8 cellular contexts compared by ENCODE assay signal in the genomic region with DNA sequence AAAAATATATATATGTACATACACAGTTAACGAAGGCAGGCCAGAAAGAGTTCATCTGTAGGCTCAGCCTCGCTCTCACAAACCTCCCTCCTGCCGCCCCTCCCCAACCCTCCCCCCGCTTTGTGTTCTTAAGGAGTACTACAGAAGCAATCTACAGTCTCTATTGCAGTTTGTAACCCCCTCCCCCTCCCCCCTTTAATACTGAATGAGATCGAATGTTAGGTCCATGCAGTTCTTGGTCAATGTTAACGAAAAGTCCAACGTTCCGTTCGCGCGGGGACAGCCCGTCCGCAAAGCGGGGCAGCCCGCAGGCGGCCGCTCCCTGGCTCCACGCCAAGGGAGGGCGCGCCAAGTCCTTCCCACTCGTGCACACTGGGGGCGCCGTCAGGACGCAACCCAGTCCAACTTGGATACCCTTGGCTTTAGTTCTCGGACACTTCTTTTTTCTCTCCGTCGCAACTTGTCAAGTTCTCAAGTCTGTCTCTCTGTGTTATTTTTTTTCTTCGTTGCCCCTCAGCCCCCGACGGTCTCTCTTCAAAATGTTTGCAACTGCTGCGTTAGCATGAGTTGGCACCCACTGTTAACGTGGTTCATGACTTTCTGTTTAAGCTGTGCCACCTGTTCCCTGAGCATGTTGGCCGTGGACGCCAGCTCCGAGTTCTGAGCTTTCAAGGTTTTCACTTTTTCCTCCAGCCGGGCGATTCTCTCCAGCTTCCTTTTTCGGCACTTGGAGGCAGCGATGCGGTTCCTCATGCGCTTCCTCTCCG.
A peak's percentile ranks its signal among the peaks of the same experiment; 100 is the strongest.
DNase-seq lines count a peak whose midpoint lies in the region; ATAC-seq and TF ChIP-seq lines count a peak whose summit lies in the region.

No MANE protein-coding gene starts in this region.

- peak overlapping the region; percentile 98 for H3K27ac ChIP-seq in cingulate gyrus (ENCODE audit: low read depth, low read length)

- DNase-seq in NCI-H2029 treated with DMSO at 0.1 percent for 48 hours (lab: John Stamatoyannopoulos, UW) (peak; percentile 97), left kidney (ENCODE audit: low read depth, low spot score) (peak; percentile 92)
- peak; percentile 47 for DNase-seq in activated CD4-positive, CD25-positive, alpha-beta regulatory T cell treated with anti-CD3 and anti-CD28 coated beads, Interleukin-2, amount 50 U/mL, for 72 hours
- DNase-seq in stimulated activated CD4-positive, alpha-beta T cell treated with anti-CD3 and anti-CD28 coated beads, Interleukin-2, amount 100 ng/mL, for 4 hours (ENCODE audit: low read depth), result peak; percentile 17

- peak; percentile 74 for TF ChIP-seq CTCF in GM12872 (IDR thresholded peaks at IDR 0.05; ENCODE audit: insufficient read depth, low read depth, low read length)

- ATAC-seq in HG03139 (IDR thresholded peaks at IDR 0.05; ENCODE audit: unreplicated experiment) (no peak), GM21526 (IDR thresholded peaks at IDR 0.05; ENCODE audit: low FRiP score, unreplicated experiment) (no peak)

Comparison
In these comparisons a context has a peak if more than half of its experiments do, and no peak if none do; other contexts are left out.
1. DNase-seq: peak in every context shown above with its lines; median percentile 97 in NCI-H2029 treated with DMSO at 0.1 percent for 48 hours; 92 in left kidney; 47 in activated CD4-positive, CD25-positive, alpha-beta regulatory T cell treated with anti-CD3 and anti-CD28 coated beads, Interleukin-2, amount 50 U/mL, for 72 hours; 17 in stimulated activated CD4-positive, alpha-beta T cell treated with anti-CD3 and anti-CD28 coated beads, Interleukin-2, amount 100 ng/mL, for 4 hours.